Comparison of ENCODE assay signal across 1 cellular context in genomic region chr6:51299649-51300380, GRCh38.
TF ChIP-seq lines count a peak whose summit lies in the region.

No MANE protein-coding gene starts in this region.

TF ChIP-seq in WTC11, 78 proteins besides CTCF, POLR2A, EP300 and RAD21 (continued from another document):
- TF ChIP-seq FOXP4 (CRISPR knock-in tag; IDR thresholded peaks at IDR 0.05) (no peak), TEAD1 (CRISPR knock-in tag; IDR thresholded peaks at IDR 0.05) (no peak)
